In the genomic region with DNA sequence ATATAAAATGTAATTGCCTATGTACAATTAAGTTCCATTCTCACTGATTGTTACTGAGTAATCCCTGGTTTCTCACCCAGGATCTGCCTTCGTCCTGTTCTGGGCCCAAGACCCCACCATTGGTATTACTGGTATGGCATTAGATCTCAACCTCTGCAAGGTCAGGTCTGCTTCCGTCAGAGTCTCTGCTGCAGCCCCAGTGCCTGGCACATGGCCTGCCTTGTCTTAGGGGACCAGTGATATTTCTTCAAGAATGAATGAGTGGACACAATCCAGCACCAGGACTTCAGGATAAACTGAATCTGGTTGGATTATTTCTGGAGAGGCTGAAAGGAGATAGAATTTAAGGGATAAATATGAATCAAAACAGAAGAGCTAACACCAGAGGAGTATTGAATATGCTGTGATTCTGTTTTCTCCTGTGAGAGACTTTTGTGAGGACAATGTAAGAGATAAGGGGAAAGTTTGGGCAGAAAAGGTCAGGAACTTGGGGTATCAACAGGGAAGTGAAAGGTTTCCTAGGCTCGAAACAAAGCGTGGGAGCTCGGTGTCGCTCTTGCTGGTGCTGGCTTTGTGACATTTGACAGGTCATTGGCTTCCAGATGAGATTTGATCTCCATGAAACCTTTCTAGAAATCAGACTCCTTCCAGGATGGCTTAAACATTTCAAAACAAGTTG, we compare ENCODE assay signal across 31 cellular contexts.
"Had no signal": no experiment of that assay in that cellular context is flagged by ENCODE, and none has a peak within 500 bp of the region (broad histone marks: within the 10 kb centered on the region; RNA-seq: fewer than 3 reads in every experiment).

No MANE protein-coding gene starts in this region.

- H3K27ac Mint-ChIP-seq: activated CD4-positive, alpha-beta memory T cell treated with anti-CD3 and anti-CD28 coated beads for 36 hours; activated CD4-positive, alpha-beta T cell treated with anti-CD3 and anti-CD28 coated beads for 36 hours; activated CD4-positive, alpha-beta T cell treated with anti-CD3 and anti-CD28 coated beads, Interleukin-2, amount 10 ng/mL, durations not matched to agents 24 days and 14 days; activated CD8-positive, alpha-beta memory T cell treated with anti-CD3 and anti-CD28 coated beads, Interleukin-2, amount 10 ng/mL, durations not matched to agents 7 days and 5 days; activated CD8-positive, alpha-beta T cell treated with anti-CD3 and anti-CD28 coated beads, Interleukin-2, amount 10 ng/mL, durations not matched to agents 7 days and 5 days; activated naive CD4-positive, alpha-beta T cell treated with anti-CD3 and anti-CD28 coated beads for 36 hours; activated naive CD4-positive, alpha-beta T cell treated with anti-CD3 and anti-CD28 coated beads, Interleukin-2, amount 50 U/mL, for 24 hours; activated naive CD8-positive, alpha-beta T cell treated with anti-CD3 and anti-CD28 coated beads for 36 hours; activated naive CD8-positive, alpha-beta T cell treated with anti-CD3 and anti-CD28 coated beads, Interleukin-2, amount 50 U/mL, for 24 hours; activated T-helper 1 cell treated with anti-CD3 and anti-CD28 coated beads, Interleukin-12 subunit alpha, Interleukin-12 subunit beta, Interleukin-2, Interleukin-4 antibody, amounts not matched to agents 30 ng/mL and 10 ng/mL and 1 ng/mL, durations not matched to agents 14 hours and 24 hours and 36 hours; activated T-helper 2 cell treated with anti-CD3 and anti-CD28 coated beads, Interferon-gamma antibody, Interleukin-2, Interleukin-4, amounts not matched to agents 10 μg/mL and 5 μg/mL and 100 μg/mL, durations not matched to agents 14 hours and 24 hours and 36 hours; effector memory CD8-positive, alpha-beta T cell had no signal

- ATAC-seq: activated CD4-positive, alpha-beta T cell treated with anti-CD3 and anti-CD28 coated beads for 36 hours; activated CD8-positive, alpha-beta memory T cell treated with anti-CD3 and anti-CD28 coated beads, Interleukin-2, amount 10 ng/mL, durations not matched to agents 7 days and 5 days; activated CD8-positive, alpha-beta T cell treated with anti-CD3 and anti-CD28 coated beads, Interleukin-2, amount 10 ng/mL, durations not matched to agents 7 days and 5 days; activated naive CD8-positive, alpha-beta T cell treated with anti-CD3 and anti-CD28 coated beads, Interleukin-2, amount 50 U/mL, for 24 hours; body of pancreas; effector memory CD8-positive, alpha-beta T cell had no signal

- H3K4me3 Mint-ChIP-seq: activated CD4-positive, alpha-beta memory T cell treated with anti-CD3 and anti-CD28 coated beads for 36 hours; activated CD4-positive, alpha-beta T cell treated with anti-CD3 and anti-CD28 coated beads for 36 hours; activated CD4-positive, alpha-beta T cell treated with anti-CD3 and anti-CD28 coated beads, Interleukin-2, amount 10 ng/mL, durations not matched to agents 24 days and 14 days; activated CD8-positive, alpha-beta memory T cell treated with anti-CD3 and anti-CD28 coated beads, Interleukin-2, amount 10 ng/mL, durations not matched to agents 7 days and 5 days; activated CD8-positive, alpha-beta T cell treated with anti-CD3 and anti-CD28 coated beads, Interleukin-2, amount 10 ng/mL, durations not matched to agents 7 days and 5 days; activated naive CD4-positive, alpha-beta T cell treated with anti-CD3 and anti-CD28 coated beads for 36 hours; activated naive CD4-positive, alpha-beta T cell treated with anti-CD3 and anti-CD28 coated beads, Interleukin-2, amount 50 U/mL, for 24 hours; activated naive CD8-positive, alpha-beta T cell treated with anti-CD3 and anti-CD28 coated beads for 36 hours; activated naive CD8-positive, alpha-beta T cell treated with anti-CD3 and anti-CD28 coated beads, Interleukin-2, amount 50 U/mL, for 24 hours; activated T-helper 1 cell treated with anti-CD3 and anti-CD28 coated beads, Interleukin-12 subunit alpha, Interleukin-12 subunit beta, Interleukin-2, Interleukin-4 antibody, amounts not matched to agents 30 ng/mL and 10 ng/mL and 1 ng/mL, durations not matched to agents 14 hours and 24 hours and 36 hours; effector memory CD8-positive, alpha-beta T cell had no signal

- FAIRE-seq: colon had no signal

- H3K36me3 Mint-ChIP-seq: activated CD4-positive, alpha-beta memory T cell treated with anti-CD3 and anti-CD28 coated beads for 36 hours had no signal

- H3K27me3 Mint-ChIP-seq: activated CD4-positive, alpha-beta memory T cell treated with anti-CD3 and anti-CD28 coated beads for 36 hours; activated CD4-positive, alpha-beta T cell treated with anti-CD3 and anti-CD28 coated beads for 36 hours; activated CD8-positive, alpha-beta memory T cell treated with anti-CD3 and anti-CD28 coated beads, Interleukin-2, amount 10 ng/mL, durations not matched to agents 7 days and 5 days had no signal

- H3K4me1 ChIP-seq: adrenal gland, body of pancreas, esophagus muscularis mucosa had no signal

- H3K36me3 ChIP-seq: adrenal gland, esophagus muscularis mucosa had no signal

- H3K4me1 Mint-ChIP-seq: activated CD4-positive, alpha-beta T cell treated with anti-CD3 and anti-CD28 coated beads for 36 hours; activated CD4-positive, alpha-beta T cell treated with anti-CD3 and anti-CD28 coated beads, Interleukin-2, amount 10 ng/mL, durations not matched to agents 24 days and 14 days; activated CD8-positive, alpha-beta memory T cell treated with anti-CD3 and anti-CD28 coated beads, Interleukin-2, amount 10 ng/mL, durations not matched to agents 7 days and 5 days; activated naive CD4-positive, alpha-beta T cell treated with anti-CD3 and anti-CD28 coated beads, Interleukin-2, amount 50 U/mL, for 24 hours; activated naive CD8-positive, alpha-beta T cell treated with anti-CD3 and anti-CD28 coated beads for 36 hours; activated naive CD8-positive, alpha-beta T cell treated with anti-CD3 and anti-CD28 coated beads, Interleukin-2, amount 50 U/mL, for 24 hours had no signal

- H3K27ac ChIP-seq: adrenal gland, body of pancreas, esophagus muscularis mucosa had no signal

- H3K9me3 ChIP-seq: adrenal gland, body of pancreas, esophagus muscularis mucosa had no signal

- H3K4me3 ChIP-seq: adrenal gland, body of pancreas, esophagus muscularis mucosa had no signal

- H3K9me3 Mint-ChIP-seq: activated CD4-positive, alpha-beta memory T cell treated with anti-CD3 and anti-CD28 coated beads for 36 hours; activated naive CD4-positive, alpha-beta T cell treated with anti-CD3 and anti-CD28 coated beads for 36 hours; activated naive CD4-positive, alpha-beta T cell treated with anti-CD3 and anti-CD28 coated beads, Interleukin-2, amount 50 U/mL, for 24 hours; activated naive CD8-positive, alpha-beta T cell treated with anti-CD3 and anti-CD28 coated beads for 36 hours; effector memory CD8-positive, alpha-beta T cell had no signal

- H3K27me3 ChIP-seq: adrenal gland, body of pancreas, esophagus muscularis mucosa had no signal

- DNase-seq: activated CD4-positive, alpha-beta memory T cell treated with anti-CD3 and anti-CD28 coated beads for 36 hours; activated CD4-positive, alpha-beta T cell treated with anti-CD3 and anti-CD28 coated beads for 36 hours; activated CD4-positive, alpha-beta T cell treated with anti-CD3 and anti-CD28 coated beads, Interleukin-2, amount 10 ng/mL, durations not matched to agents 24 days and 14 days; activated CD4-positive, CD25-positive, alpha-beta regulatory T cell; activated CD4-positive, CD25-positive, alpha-beta regulatory T cell treated with anti-CD3 and anti-CD28 coated beads, Interleukin-2, amount 50 U/mL, for 72 hours; activated CD8-positive, alpha-beta memory T cell treated with anti-CD3 and anti-CD28 coated beads, Interleukin-2, amount 10 ng/mL, durations not matched to agents 7 days and 5 days; activated CD8-positive, alpha-beta memory T cell treated with anti-CD3 and anti-CD28 coated beads, Interleukin-2, amount 50 U/mL, for 4 hours; activated CD8-positive, alpha-beta T cell treated with anti-CD3 and anti-CD28 coated beads, Interleukin-2, amount 10 ng/mL, durations not matched to agents 7 days and 5 days; activated effector memory CD4-positive, alpha-beta T cell treated with anti-CD3 and anti-CD28 coated beads, Interleukin-2, amount 50 U/mL, for 16 hours; activated naive CD4-positive, alpha-beta T cell treated with anti-CD3 and anti-CD28 coated beads for 36 hours; activated naive CD8-positive, alpha-beta T cell treated with anti-CD3 and anti-CD28 coated beads for 36 hours; activated naive CD8-positive, alpha-beta T cell treated with anti-CD3 and anti-CD28 coated beads, Interleukin-2, amount 50 U/mL, for 24 hours; activated T-cell treated with anti-CD3 and anti-CD28 coated beads, Interleukin-2, amount 50 U/mL, for 1 hour; activated T-cell treated with anti-CD3 and anti-CD28 coated beads, Interleukin-2, amount 50 U/mL, for 48 hours; adrenal gland; amygdala; aorta; body of pancreas; caudate nucleus; cortex of kidney; dermis blood vessel endothelial cell; effector CD4-positive, alpha-beta T cell; effector memory CD8-positive, alpha-beta T cell; erythroblast; foreskin melanocyte; T-helper 2 cell had no signal
